Comparison of ENCODE assay signal across 18 cellular contexts in the genomic region with DNA sequence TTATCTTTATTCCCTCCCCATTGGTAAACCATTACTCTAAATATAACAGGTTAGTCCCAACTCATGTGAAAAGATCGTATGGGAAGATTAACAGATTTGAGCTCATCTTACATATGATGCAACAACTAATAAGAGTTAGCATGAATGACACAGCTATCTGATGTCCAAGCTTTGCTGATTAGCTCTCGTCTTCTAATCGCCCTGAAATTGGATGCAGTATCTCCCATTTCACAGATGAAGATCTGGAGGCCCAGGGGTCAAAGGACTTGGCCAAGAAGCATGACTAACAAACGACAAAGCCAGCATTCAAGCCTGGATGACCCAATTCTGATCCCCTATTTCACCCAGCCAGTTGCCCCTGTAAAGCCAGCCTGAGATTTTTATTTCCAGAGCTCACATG. TPM values are rescaled to one million over a fixed set of nuclear protein-coding genes. Genes with fewer than 3 reads are reported as not detected.
DNase-seq lines count a peak whose midpoint lies in the region; ATAC-seq and TF ChIP-seq lines count a peak whose summit lies in the region.
"Had no signal": no experiment of that assay in that cellular context is flagged by ENCODE, and none has a peak within 500 bp of the region (broad histone marks: within the 10 kb centered on the region; RNA-seq: fewer than 3 reads in every experiment).

No MANE protein-coding gene starts in this region.

- no peaks in the 10 kb centered on the region for H3K36me3 Mint-ChIP-seq in activated naive CD4-positive, alpha-beta T cell treated with anti-CD3 and anti-CD28 coated beads, Interleukin-2, amount 10 ng/mL, durations not matched to agents 7 days and 5 days
- H3K36me3 Mint-ChIP-seq in nephron progenitor cell (ENCODE audit: low read depth): no peaks in the 10 kb centered on the region
- H3K36me3 Mint-ChIP-seq: CD8-positive, alpha-beta memory T cell had no signal

- H4K91ac ChIP-seq in IMR-90 (ENCODE audit: insufficient read depth, low read depth, low read length): no peak overlapping the region

- no peak overlapping the region for H3K4me3 Mint-ChIP-seq in activated naive CD4-positive, alpha-beta T cell treated with anti-CD3 and anti-CD28 coated beads, Interleukin-2, amount 10 ng/mL, durations not matched to agents 7 days and 5 days
- H3K4me3 Mint-ChIP-seq in nephron progenitor cell: no peak overlapping the region
- H3K4me3 Mint-ChIP-seq: CD8-positive, alpha-beta memory T cell; H9 had no signal

- no peak overlapping the region for H3K18ac ChIP-seq in IMR-90 (ENCODE audit: low read depth, low read length)

- H3K27ac ChIP-seq in IMR-90 (ENCODE audit: insufficient read depth, low read length) (no peak overlapping the region), PC-9 (peak overlapping the region; percentile 27; the same call in 1 of the 2 replicates), aorta (ENCODE audit: low read depth in 1 of 2, low read length in 2 of 2) (no peak overlapping the region)
- H3K27ac ChIP-seq: BLaER1 had no signal

- CTCF ChIA-PET in activated naive CD4-positive, alpha-beta T cell treated with anti-CD3 and anti-CD28 coated beads, Interleukin-2, amount 10 ng/mL, durations not matched to agents 7 days and 5 days (lab: Charles Lee): no interaction called here
- CTCF ChIA-PET in IMR-90 (lab: Yijun Ruan, JAX): no interaction called here
- CTCF ChIA-PET in PC-9 (lab: Charles Lee): no interaction called here

- in situ Hi-C loops in IMR-90 (cut with MboI; ENCODE audit: low sequenced_read_pairs): no loop called here

- no peaks in the 10 kb centered on the region for H3K9me1 ChIP-seq in IMR-90 (ENCODE audit: insufficient read depth, low read length)

- H2BK20ac ChIP-seq in IMR-90 (ENCODE audit: low read depth, low read length): no peak overlapping the region

- H3K56ac ChIP-seq in IMR-90 (ENCODE audit: extremely low read depth, insufficient read depth, low read length): no peak overlapping the region

- dilution Hi-C loops in IMR-90 (cut with HindIII; ENCODE audit: low sequenced_read_pairs, unreplicated experiment): no loop called here

- H2AFZ ChIP-seq in IMR-90 (replicated peaks; ENCODE audit: low read length, poor library complexity) (no peak overlapping the region), PC-9 (no peak overlapping the region)

- no peak overlapping the region for H4K8ac ChIP-seq in IMR-90 (ENCODE audit: low read depth in 2 of 2, low read length in 2 of 2)

- 73% methylated on average over 2 of the region's 4 CpGs; no CpG with 5 or more reads in 1 of the 2 experiments for WGBS in IMR-90 (ENCODE audit: extremely low coverage in 2 of 2, insufficient read length in 1 of 2), 2 experiments
- 67 to 71% methylated on average over 4 of the region's 4 CpGs for WGBS in aorta, 2 donors

- no peaks in the 10 kb centered on the region for H3K4me1 ChIP-seq in IMR-90 (ENCODE audit: control insufficient read depth, insufficient read depth, low read length)
- peaks cover 15% of the 10 kb centered on the region for H3K4me1 ChIP-seq in PC-9 (replicated peaks; ENCODE audit: insufficient read depth)
- no peaks in the 10 kb centered on the region for H3K4me1 ChIP-seq in aorta (ENCODE audit: control insufficient read depth in 1 of 2, insufficient read depth in 2 of 2, low read length in 2 of 2)

- no peaks in the 10 kb centered on the region for H3K9me3 ChIP-seq in IMR-90 (ENCODE audit: control insufficient read depth, insufficient read depth, low read length)
- no peaks in the 10 kb centered on the region for H3K9me3 ChIP-seq in PC-9 (ENCODE audit: insufficient read depth, low read depth)
- no peaks in the 10 kb centered on the region for H3K9me3 ChIP-seq in aorta (ENCODE audit: control insufficient read depth, low read length)
- H3K9me3 ChIP-seq: BLaER1 had no signal

- peaks cover 66% of the 10 kb centered on the region for H3K27me3 Mint-ChIP-seq in activated naive CD4-positive, alpha-beta T cell treated with anti-CD3 and anti-CD28 coated beads, Interleukin-2, amount 10 ng/mL, durations not matched to agents 7 days and 5 days
- peaks cover 10% of the 10 kb centered on the region for H3K27me3 Mint-ChIP-seq in nephron progenitor cell (ENCODE audit: low read depth, poor library complexity)

- no peak overlapping the region for H2BK15ac ChIP-seq in IMR-90 (ENCODE audit: low read depth, low read length)

- H3K36me3 ChIP-seq in IMR-90 (ENCODE audit: control insufficient read depth, insufficient read depth, low read length) (no peaks in the 10 kb centered on the region), PC-9 (ENCODE audit: low read depth) (no peaks in the 10 kb centered on the region), aorta (ENCODE audit: control insufficient read depth in 1 of 2, insufficient read depth in 2 of 2, low read length in 1 of 2) (no peaks in the 10 kb centered on the region)
- H3K36me3 ChIP-seq: BLaER1 had no signal

- H3K9me3 Mint-ChIP-seq in activated naive CD4-positive, alpha-beta T cell treated with anti-CD3 and anti-CD28 coated beads, Interleukin-2, amount 10 ng/mL, durations not matched to agents 7 days and 5 days: no peaks in the 10 kb centered on the region
- no peaks in the 10 kb centered on the region for H3K9me3 Mint-ChIP-seq in nephron progenitor cell
- H3K9me3 Mint-ChIP-seq: CD8-positive, alpha-beta memory T cell; H9 had no signal

- H3K9ac ChIP-seq in IMR-90 (ENCODE audit: low read depth, low read length): no peak overlapping the region
- H3K9ac ChIP-seq: BLaER1 had no signal

- no TSS peak for BruUV-seq in IMR-90 (replicated peaks; lab: Mats Ljungman, UMichigan)
- BruUV-seq in PC-9 (replicated peaks; lab: Mats Ljungman, UMichigan): no TSS peak

- H3K9me2 ChIP-seq in PC-9 (ENCODE audit: insufficient read depth): no peaks in the 10 kb centered on the region

- no peak for TF ChIP-seq POLR2A in IMR-90 (IDR thresholded peaks at IDR 0.05; ENCODE audit: low read depth, low read length)

- intact Hi-C loops in IMR-90 (cut with micrococcal nuclease): no loop called here
- intact Hi-C loops in PC-9 (cut with micrococcal nuclease; ENCODE audit: unreplicated experiment): no loop called here
- intact Hi-C loops in aorta (cut with DNase I): no loop called here

- no peaks in the 10 kb centered on the region for H3K79me1 ChIP-seq in IMR-90 (ENCODE audit: low read depth in 1 of 2, low read length in 2 of 2)

- no peak for TF ChIP-seq RAD21 in IMR-90 (IDR thresholded peaks at IDR 0.05; ENCODE audit: low read length)

- H3K14ac ChIP-seq in IMR-90 (replicated peaks; ENCODE audit: low read depth, low read length): no peak overlapping the region

- peaks cover 5% of the 10 kb centered on the region; the same call in 1 of the 2 replicates for H3K27me3 ChIP-seq in IMR-90 (ENCODE audit: control insufficient read depth, insufficient read depth, low read length)
- no peaks in the 10 kb centered on the region for H3K27me3 ChIP-seq in PC-9 (ENCODE audit: insufficient read depth, low read depth)
- H3K27me3 ChIP-seq in aorta (ENCODE audit: control insufficient read depth in 1 of 2, insufficient read depth in 2 of 2, low read length in 1 of 2): no peaks in the 10 kb centered on the region

- H3K4me2 ChIP-seq in IMR-90 (ENCODE audit: low read depth, low read length) (no peak overlapping the region), PC-9 (peak overlapping the region; percentile 23; the same call in 1 of the 2 replicates)
- H3K4me2 ChIP-seq: BLaER1 had no signal

- no peaks in the 10 kb centered on the region for H3K4me1 Mint-ChIP-seq in activated naive CD4-positive, alpha-beta T cell treated with anti-CD3 and anti-CD28 coated beads, Interleukin-2, amount 10 ng/mL, durations not matched to agents 7 days and 5 days
- peaks cover 91% of the 10 kb centered on the region for H3K4me1 Mint-ChIP-seq in nephron progenitor cell
- H3K4me1 Mint-ChIP-seq: CD8-positive, alpha-beta memory T cell had no signal

- no peak overlapping the region for H3K23ac ChIP-seq in IMR-90 (ENCODE audit: low read depth, low read length)

- no peak for DNase-seq in activated naive CD4-positive, alpha-beta T cell treated with anti-CD3 and anti-CD28 coated beads, Interleukin-2, amount 10 ng/mL, durations not matched to agents 7 days and 5 days
- DNase-seq in activated naive CD4-positive, alpha-beta T cell treated with Interleukin-2 at 50 U/mL for 16 hours: no peak
- no peak for DNase-seq in IMR-90
- DNase-seq in PC-9: peak in 1 of 2 experiments; percentile 76
- no peak for DNase-seq in nephron progenitor cell
- DNase-seq in cerebellar cortex (ENCODE audit: low spot score): no peak
- no peak for DNase-seq in aorta
- DNase-seq: 8988T; AML-193; Calu3; CD8-positive, alpha-beta memory T cell; DMS 273 treated with DMSO at 0.1 percent for 48 hours; GOT3; H9 had no signal

- no peak for ATAC-seq in IMR-90 (ENCODE audit: low read depth)
- no peak for ATAC-seq in aorta (ENCODE audit: low FRiP score)
- ATAC-seq in GM19397 (IDR thresholded peaks at IDR 0.05; ENCODE audit: unreplicated experiment): no peak
- ATAC-seq: GM12878 had no signal

- H3K4me3 ChIP-seq in IMR-90 (ENCODE audit: insufficient read depth, low read depth, low read length): no peak overlapping the region
- H3K4me3 ChIP-seq in PC-9: no peak overlapping the region
- H3K4me3 ChIP-seq in aorta (ENCODE audit: low read length in 2 of 2): no peak overlapping the region
- H3K4me3 ChIP-seq: BLaER1, GM12878 had no signal

- no peak overlapping the region for H4K5ac ChIP-seq in IMR-90 (ENCODE audit: low read depth, low read length)

- no peak overlapping the region for H2AK9ac ChIP-seq in IMR-90 (replicated peaks; ENCODE audit: low read depth, low read length, poor library complexity)

- no peaks in the 10 kb centered on the region; the same call in 1 of the 2 replicates for H4K20me1 ChIP-seq in IMR-90 (ENCODE audit: insufficient read depth, low read length)
- H4K20me1 ChIP-seq in PC-9 (ENCODE audit: insufficient read depth): no peaks in the 10 kb centered on the region
- H4K20me1 ChIP-seq: BLaER1 had no signal

- peak overlapping the region; percentile 58 for H3K27ac Mint-ChIP-seq in activated naive CD4-positive, alpha-beta T cell treated with anti-CD3 and anti-CD28 coated beads, Interleukin-2, amount 10 ng/mL, durations not matched to agents 7 days and 5 days
- H3K27ac Mint-ChIP-seq in nephron progenitor cell: peak overlapping the region; percentile 15
- H3K27ac Mint-ChIP-seq: CD8-positive, alpha-beta memory T cell had no signal

- no peak overlapping the region for H3K4ac ChIP-seq in IMR-90 (ENCODE audit: low read depth, low read length)

- no peaks in the 10 kb centered on the region for H3K79me2 ChIP-seq in PC-9 (ENCODE audit: low read depth)

- TF ChIP-seq CTCF in IMR-90 (conservative IDR thresholded peaks at IDR 0.05; ENCODE audit: low read depth, low read length): no peak
- TF ChIP-seq CTCF in PC-9 (conservative IDR thresholded peaks at IDR 0.05): no peak
- TF ChIP-seq CTCF in nephron progenitor cell (IDR thresholded peaks at IDR 0.05): no peak

- no peak overlapping the region for H2BK120ac ChIP-seq in IMR-90 (ENCODE audit: low read depth, low read length)

- H2AK5ac ChIP-seq in IMR-90 (ENCODE audit: low read depth, low read length): no peak overlapping the region

- POLR2A ChIA-PET in IMR-90 (lab: Charles Lee; ENCODE audit: unreplicated experiment): no interaction called here
- POLR2A ChIA-PET in PC-9 (lab: Charles Lee; ENCODE audit: unreplicated experiment): no interaction called here

- H2BK5ac ChIP-seq in IMR-90 (ENCODE audit: low read depth, low read length, poor library complexity, severe bottlenecking): no peak overlapping the region

- H3F3A ChIP-seq in PC-9 (ENCODE audit: insufficient read depth, low read depth): no peaks in the 10 kb centered on the region

RNA-seq across cellular contexts. Expression of a gene that starts 8.4 kb away (rescaled TPM):
- total RNA-seq in IMR-90 (2012; rRNA removed): not detected in 2 replicates
- not detected in 2 replicates for polyA plus RNA-seq in IMR-90 (2012; rRNA removed)
- polyA plus RNA-seq in IMR-90 (2012; cell fraction: cytosol; rRNA removed): not detected in 2 replicates
- polyA plus RNA-seq in IMR-90 (2012; cell fraction: nucleus; rRNA removed; ENCODE audit: low replicate concordance): not detected in 2 replicates
- 0.13 and 0.60 TPM in 2 replicates for total RNA-seq in PC-9 (2021)
- total RNA-seq in aorta: 1 to 10 TPM in 1 of 2 donors, under 1 TPM in 1; 0.52 to 1.0 TPM
- polyA plus RNA-seq in aorta: not detected
- total RNA-seq: Calu3; CD8-positive, alpha-beta memory T cell had no signal
- polyA plus RNA-seq: CD8-positive, alpha-beta memory T cell had no signal

RNA-seq across cellular contexts. Expression of a gene that starts 54.8 kb away (rescaled TPM):
- total RNA-seq in IMR-90 (2012; rRNA removed) (not detected in 2 replicates), PC-9 (2021) (not detected in 2 replicates), aorta (not detected)
- polyA plus RNA-seq in IMR-90 (2012; rRNA removed) (not detected in 2 replicates), aorta (not detected)
- not detected in 2 replicates for polyA plus RNA-seq in IMR-90 (2012; cell fraction: cytosol; rRNA removed)
- polyA plus RNA-seq in IMR-90 (2012; cell fraction: nucleus; rRNA removed; ENCODE audit: low replicate concordance): not detected in 2 replicates
- total RNA-seq: Calu3; CD8-positive, alpha-beta memory T cell; G401; GM12878; H9 had no signal
- polyA plus RNA-seq: CD8-positive, alpha-beta memory T cell; GM12878 had no signal
